In genomic region chr19:30666301-30666803, GRCh38 we compare ENCODE assay signal across 8 cellular contexts.
DNase-seq lines count a peak whose midpoint lies in the region; ATAC-seq and TF ChIP-seq lines count a peak whose summit lies in the region.

No MANE protein-coding gene starts in this region.

- no peak overlapping the region for H3K27ac ChIP-seq in OCI-LY3 (ENCODE audit: low read length)
- no peak overlapping the region for H3K27ac ChIP-seq in gastrocnemius medialis

- DNase-seq in Ammon's horn (ENCODE audit: low spot score) (peak; percentile 72), left ventricle myocardium superior (peak; percentile 66), gastrocnemius medialis (no peak), middle frontal gyrus (ENCODE audit: extremely low spot score, low spot score) (no peak)
- DNase-seq in activated effector memory CD4-positive, alpha-beta T cell treated with Interleukin-2 at 50 U/mL for 16 hours = peak; percentile 8

- no peaks in the 10 kb centered on the region for H3K79me2 ChIP-seq in OCI-LY3 (ENCODE audit: low read length)

- peak; percentile 50 for ATAC-seq in GM18868 (IDR thresholded peaks at IDR 0.05; ENCODE audit: unreplicated experiment)
- no peak for ATAC-seq in left ventricle myocardium superior
- ATAC-seq in gastrocnemius medialis = no peak
- no peak for ATAC-seq in HG03432 (IDR thresholded peaks at IDR 0.05; ENCODE audit: unreplicated experiment)

- TF ChIP-seq CTCF in OCI-LY3 (IDR thresholded peaks at IDR 0.05; ENCODE audit: low read depth, low read length) (peak; percentile 92), gastrocnemius medialis (IDR thresholded peaks at IDR 0.05 in 4 of 5, conservative IDR thresholded peaks at IDR 0.05 in 1 of 5) (peak; percentile 38 to 82 (median 62))

- no peaks in the 10 kb centered on the region for H4K20me1 ChIP-seq in OCI-LY3 (ENCODE audit: insufficient read depth, low read length)

- H3K9ac ChIP-seq in OCI-LY3 (ENCODE audit: low read length) = no peak overlapping the region

- intact Hi-C loops in left ventricle myocardium superior (cut with micrococcal nuclease) = no loop called here
- intact Hi-C loops in gastrocnemius medialis (cut with DNase I; ENCODE audit: low total_unique reads) = loop anchor here (5.0 kb wide), 1 partner anchor 1376 kb away; no protein-coding TSS in a partner anchor

- no peak overlapping the region for H3K4me3 ChIP-seq in OCI-LY3 (ENCODE audit: low read length)
- H3K4me3 ChIP-seq in gastrocnemius medialis = no peak overlapping the region

- H3K9me3 ChIP-seq in OCI-LY3 (ENCODE audit: insufficient read depth, low read length) (no peaks in the 10 kb centered on the region), gastrocnemius medialis (no peaks in the 10 kb centered on the region)

- H3K4me1 ChIP-seq in OCI-LY3 (ENCODE audit: low read length) = no peaks in the 10 kb centered on the region
- peaks cover 19 to 40% of the 10 kb centered on the region in 2 donors for H3K4me1 ChIP-seq in gastrocnemius medialis

- no peak overlapping the region for H2AFZ ChIP-seq in OCI-LY3 (ENCODE audit: low read depth, low read length)

- in situ Hi-C loops in gastrocnemius medialis (cut with MboI; ENCODE audit: low sequenced_read_pairs in 4 of 4) = loop anchor here in 3 of 4 donors (5.0 to 25.0 kb wide), 4 partner anchors 904 to 1571 kb away; no protein-coding TSS in a partner anchor

- H3K36me3 ChIP-seq in OCI-LY3 (replicated peaks; ENCODE audit: low read depth, low read length) (no peaks in the 10 kb centered on the region), gastrocnemius medialis (no peaks in the 10 kb centered on the region)

- no peak overlapping the region for H3K4me2 ChIP-seq in OCI-LY3 (ENCODE audit: low read length)

- H3K27me3 ChIP-seq in OCI-LY3 (ENCODE audit: low read depth, low read length) = peaks cover 10% of the 10 kb centered on the region
- H3K27me3 ChIP-seq in gastrocnemius medialis = peaks cover 0 to 9% (median 7%) of the 10 kb centered on the region in 3 donors

- no peak for TF ChIP-seq POLR2A in gastrocnemius medialis (IDR thresholded peaks at IDR 0.05)

Comparison
In these comparisons a context has a peak if more than half of its experiments do, and no peak if none do; other contexts are left out.
1. DNase-seq: peak in Ammon's horn (single experiment), activated effector memory CD4-positive, alpha-beta T cell treated with Interleukin-2 at 50 U/mL for 16 hours (single experiment) and left ventricle myocardium superior (single experiment); none in gastrocnemius medialis (0 of 2) and middle frontal gyrus (single experiment).